In the genomic region with DNA sequence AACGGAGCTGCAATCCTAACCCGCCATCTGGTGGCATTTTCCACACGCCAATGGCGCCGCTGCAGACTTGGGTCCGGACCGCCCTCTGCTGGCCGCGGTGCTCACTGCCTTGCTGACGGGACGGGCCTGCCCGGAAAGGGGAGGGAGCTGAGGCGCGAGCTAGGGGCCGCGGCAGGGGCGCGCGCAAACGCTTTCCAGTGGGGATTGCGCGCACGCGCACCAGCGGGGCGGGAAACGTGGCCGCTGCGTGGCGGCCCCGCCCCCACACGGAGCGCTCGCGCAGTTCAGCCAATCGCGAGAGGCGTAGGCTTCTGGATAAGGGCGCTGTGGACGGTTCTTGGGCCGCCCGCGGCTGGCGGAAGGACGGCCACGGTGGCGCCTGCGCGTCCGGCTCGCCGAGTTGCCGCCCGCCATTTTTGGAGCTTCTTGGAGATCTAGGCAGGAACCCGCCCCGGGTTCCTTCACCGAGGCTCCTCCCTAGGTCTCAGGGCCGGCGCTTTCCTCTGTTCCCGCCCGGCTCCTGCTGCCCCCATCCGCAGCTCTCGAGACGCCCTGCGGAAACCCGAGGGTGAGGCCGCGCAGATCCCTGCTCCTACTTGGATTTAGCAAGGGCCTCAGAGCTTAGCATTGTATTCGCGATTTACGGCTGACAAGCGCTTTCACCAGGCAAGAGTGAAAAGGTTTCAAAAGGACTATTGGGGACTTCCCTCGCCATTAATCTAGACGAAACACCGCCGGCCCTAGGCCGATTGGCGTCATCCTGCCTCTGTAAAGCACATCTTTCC, we compare ENCODE assay signal across 8 cellular contexts. TPM values are rescaled to one million over a fixed set of nuclear protein-coding genes. Genes with fewer than 3 reads are reported as not detected.
DNase-seq lines count a peak whose midpoint lies in the region; ATAC-seq and TF ChIP-seq lines count a peak whose summit lies in the region.

A gene (minus strand): TSS at position 52 of the 785 bp plus-strand sequence. CDS start 121,480 bp downstream, outside the sequence.

- peak in 55 of 56 donors; percentile 81 to 100 (median 98) for TF ChIP-seq CTCF in dorsolateral prefrontal cortex (IDR thresholded peaks at IDR 0.05 in 54 of 56, conservative IDR thresholded peaks at IDR 0.05 in 2 of 56; ENCODE audit: low read depth in 1 of 56, partially characterized antibody in 56 of 56)
- TF ChIP-seq CTCF in lower leg skin (IDR thresholded peaks at IDR 0.05) = peak in 1 of 3 donors; percentile 96

- H3K27ac Mint-ChIP-seq in CD4-positive, alpha-beta memory T cell = peak within 1 kb of the TSS; percentile 95 to 99 (median 98)
- H3K27ac Mint-ChIP-seq in activated CD4-positive, alpha-beta memory T cell treated with anti-CD3 and anti-CD28 coated beads for 36 hours = peak within 1 kb of the TSS; percentile 92

- no peaks in the 10 kb centered on the region for H3K9me3 Mint-ChIP-seq in CD4-positive, alpha-beta memory T cell
- H3K9me3 Mint-ChIP-seq in activated CD4-positive, alpha-beta memory T cell treated with anti-CD3 and anti-CD28 coated beads for 36 hours = no peaks in the 10 kb centered on the region

- peak within 1 kb of the TSS; percentile 92 to 97 (median 96) for H3K4me3 Mint-ChIP-seq in CD4-positive, alpha-beta memory T cell
- peak within 1 kb of the TSS; percentile 77 for H3K4me3 Mint-ChIP-seq in activated CD4-positive, alpha-beta memory T cell treated with anti-CD3 and anti-CD28 coated beads for 36 hours

- 0% methylated on average over 21 to 34 of the region's 78 CpGs for WGBS in lower leg skin, 2 donors

- H3K9me3 ChIP-seq in CD4-positive, alpha-beta memory T cell (ENCODE audit: control insufficient read depth in 1 of 2, low read length in 2 of 2) = no peaks in the 10 kb centered on the region

- ATAC-seq in GM19438 (IDR thresholded peaks at IDR 0.05; ENCODE audit: low read depth, unreplicated experiment) (peak; percentile 85), HG03575 (IDR thresholded peaks at IDR 0.05; ENCODE audit: extremely low read depth, insufficient number of reproducible peaks, low FRiP score, unreplicated experiment) (peak; percentile 62)

- DNase-seq in CD4-positive, alpha-beta memory T cell = peak; percentile 97 to 99 (median 99)
- peak; percentile 99 for DNase-seq in NCI-H82 (lab: John Stamatoyannopoulos, UW)
- DNase-seq in activated CD4-positive, alpha-beta memory T cell treated with anti-CD3 and anti-CD28 coated beads for 36 hours = peak; percentile 99
- DNase-seq in dorsolateral prefrontal cortex = peak; percentile 96 to 99 (median 98)
- DNase-seq in lower leg skin (ENCODE audit: low spot score in 2 of 2) = peak; percentile 97 to 100
- peak; percentile 97 to 98 for DNase-seq in stimulated activated CD4-positive, alpha-beta T cell treated with anti-CD3 and anti-CD28 coated beads, Interleukin-4, amount 100 ng/mL, for 48 hours (ENCODE audit: low read depth in 2 of 2)

- no peaks in the 10 kb centered on the region for H3K27me3 ChIP-seq in CD4-positive, alpha-beta memory T cell (ENCODE audit: insufficient read depth, low read length)
- H3K27me3 ChIP-seq in dorsolateral prefrontal cortex = no peaks in the 10 kb centered on the region

- H3K27me3 Mint-ChIP-seq in CD4-positive, alpha-beta memory T cell = no peaks in the 10 kb centered on the region
- H3K27me3 Mint-ChIP-seq in activated CD4-positive, alpha-beta memory T cell treated with anti-CD3 and anti-CD28 coated beads for 36 hours = no peaks in the 10 kb centered on the region

- H3K4me3 ChIP-seq in CD4-positive, alpha-beta memory T cell (ENCODE audit: low read length in 2 of 2) = peak within 1 kb of the TSS; percentile 76 to 94
- H3K4me3 ChIP-seq in dorsolateral prefrontal cortex (peak within 1 kb of the TSS; percentile 56 to 93 (median 78)), lower leg skin (ENCODE audit: low read depth, poor library complexity, severe bottlenecking) (peak within 1 kb of the TSS; percentile 61)

- peaks cover 32 to 53% (median 40%) of the 10 kb centered on the region in 4 donors for H3K4me1 Mint-ChIP-seq in CD4-positive, alpha-beta memory T cell
- peaks cover 36% of the 10 kb centered on the region for H3K4me1 Mint-ChIP-seq in activated CD4-positive, alpha-beta memory T cell treated with anti-CD3 and anti-CD28 coated beads for 36 hours (ENCODE audit: low read depth)

- intact Hi-C loops in CD4-positive, alpha-beta memory T cell (cut with micrococcal nuclease) = loop anchor here (1.0 to 10.0 kb wide), 10 partner anchors 66 to 1842 kb away; a partner anchor contains a TSS
- intact Hi-C loops in activated CD4-positive, alpha-beta memory T cell treated with anti-CD3 and anti-CD28 coated beads for 36 hours (cut with micrococcal nuclease) = loop anchor here (1.0 to 5.0 kb wide), 14 partner anchors 22 to 677 kb away; a partner anchor contains a TSS
- intact Hi-C loops in dorsolateral prefrontal cortex (cut with DNase I) = loop anchor here (1.0 to 5.0 kb wide), 15 partner anchors 65 to 682 kb away; a partner anchor contains a TSS
- intact Hi-C loops in lower leg skin (cut with DNase I; ENCODE audit: low total_unique reads) = loop anchor here (2.0 to 5.0 kb wide), 2 partner anchors 262 to 360 kb away; no protein-coding TSS in a partner anchor

- H3K27ac ChIP-seq in CD4-positive, alpha-beta memory T cell (ENCODE audit: low read depth, low read length) = peak within 1 kb of the TSS; percentile 80
- H3K27ac ChIP-seq in dorsolateral prefrontal cortex = peak within 1 kb of the TSS; percentile 91 to 100 (median 99)

- peaks cover 44% of the 10 kb centered on the region for H3K4me1 ChIP-seq in CD4-positive, alpha-beta memory T cell (ENCODE audit: insufficient read depth, low read length)

- TF ChIP-seq POLR2A in lower leg skin (IDR thresholded peaks at IDR 0.05) = peak in 1 of 2 donors; percentile 31

- CTCF ChIA-PET in CD4-positive, alpha-beta memory T cell (lab: Charles Lee; ENCODE audit: partially characterized antibody) = interaction anchor here (0.5 to 9.6 kb wide), 130 partner anchors 8 to 1842 kb away, joined by 3 to 206 read pairs (median 4); a partner anchor contains a TSS
- CTCF ChIA-PET in activated CD4-positive, alpha-beta memory T cell treated with anti-CD3 and anti-CD28 coated beads for 36 hours (lab: Charles Lee) = interaction anchor here (0.6 to 9.7 kb wide), 78 partner anchors 8 to 787 kb away, joined by 3 to 192 read pairs (median 4); a partner anchor contains a TSS

- peaks cover 0 to 15% of the 10 kb centered on the region in 2 donors for H3K36me3 Mint-ChIP-seq in CD4-positive, alpha-beta memory T cell
- peaks cover 6% of the 10 kb centered on the region for H3K36me3 Mint-ChIP-seq in activated CD4-positive, alpha-beta memory T cell treated with anti-CD3 and anti-CD28 coated beads for 36 hours

- no peaks in the 10 kb centered on the region for H3K36me3 ChIP-seq in CD4-positive, alpha-beta memory T cell (ENCODE audit: insufficient read depth, low read length)

- POLR2A ChIA-PET in CD4-positive, alpha-beta memory T cell (lab: Charles Lee; ENCODE audit: partially characterized antibody) = interaction anchor here (0.6 to 6.4 kb wide), 54 partner anchors 10 to 1422 kb away, joined by 3 to 143 read pairs (median 5); a partner anchor contains a TSS
- POLR2A ChIA-PET in activated CD4-positive, alpha-beta memory T cell treated with anti-CD3 and anti-CD28 coated beads for 36 hours (lab: Charles Lee) = interaction anchor here (0.7 to 3.2 kb wide), 21 partner anchors 11 to 1422 kb away, joined by 3 to 46 read pairs (median 3); a partner anchor contains a TSS

RNA-seq across cellular contexts. Expression of the gene that starts here (rescaled TPM):
- total RNA-seq in CD4-positive, alpha-beta memory T cell = 10 to 100 TPM; 52.7 to 56.1 TPM
- 10 to 100 TPM; 17.6 to 21.6 TPM for polyA plus RNA-seq in CD4-positive, alpha-beta memory T cell
- 10 to 100 TPM; 30.6 to 32.3 TPM for total RNA-seq in activated CD4-positive, alpha-beta memory T cell treated with anti-CD3 and anti-CD28 coated beads for 36 hours
- total RNA-seq in dorsolateral prefrontal cortex = 10 to 100 TPM; 20.1 to 40.6 (median 31.1) TPM
- 10 to 100 TPM; 32.1 to 37.7 (median 34.4) TPM for total RNA-seq in lower leg skin

Comparison
In these comparisons a context has a peak if more than half of its experiments do, and no peak if none do; other contexts are left out.
1. Peak in every context shown above with its lines: DNase-seq, ATAC-seq, H3K4me3 ChIP-seq and H3K27ac ChIP-seq.